ENCODE assay signal across 8 cellular contexts in genomic region chr7:6026011-6026819, GRCh38. TPM values are rescaled to one million over a fixed set of nuclear protein-coding genes. Genes with fewer than 3 reads are reported as not detected.
DNase-seq lines count a peak whose midpoint lies in the region; ATAC-seq and TF ChIP-seq lines count a peak whose summit lies in the region.

No MANE protein-coding gene starts in this region.

- peak; percentile 85 for ATAC-seq in GM21619 (IDR thresholded peaks at IDR 0.05; ENCODE audit: unreplicated experiment)
- peak; percentile 85 for ATAC-seq in left lobe of liver

- H3K4me3 ChIP-seq in Loucy (ENCODE audit: low read length, poor library complexity, severe bottlenecking) (no peak overlapping the region), WERI-Rb-1 (ENCODE audit: low read depth, low read length) (no peak overlapping the region)

- TF ChIP-seq CTCF in Loucy (conservative IDR thresholded peaks at IDR 0.05; ENCODE audit: low read length) (peak; percentile 64), WERI-Rb-1 (IDR thresholded peaks at IDR 0.05; ENCODE audit: low read depth, low read length) (peak; percentile 62)

- DNase-seq in DMS53 (lab: John Stamatoyannopoulos, UW) (peak; percentile 92), WERI-Rb-1 (peak; percentile 56), left lobe of liver (ENCODE audit: low spot score) (peak; percentile 49)
- DNase-seq in central memory CD4-positive, alpha-beta T cell: peak; percentile 71
- peak; percentile 52 for DNase-seq in stimulated activated CD8-positive, alpha-beta memory T cell treated with anti-CD3 and anti-CD28 coated beads, Interleukin-12 subunit alpha, Interleukin-12 subunit beta, amount 100 ng/mL, for 1 hour (ENCODE audit: low read depth)
- DNase-seq in NK-92 treated with Interleukin-12 subunit alpha and Interleukin-12 subunit beta, amount 100 ng/mL, for 24 hours (lab: John Stamatoyannopoulos, UW): no peak

- peaks cover 11% of the 10 kb centered on the region for H3K4me1 ChIP-seq in Loucy (ENCODE audit: insufficient read depth, low read length, poor library complexity, severe bottlenecking)

- H3K9me3 ChIP-seq in Loucy (ENCODE audit: insufficient read depth, low read depth, low read length) (no peaks in the 10 kb centered on the region), WERI-Rb-1 (ENCODE audit: severe bottlenecking) (no peaks in the 10 kb centered on the region)

- no peak overlapping the region for H3K27ac ChIP-seq in WERI-Rb-1

- peaks cover 6% of the 10 kb centered on the region for H4K20me1 ChIP-seq in Loucy (ENCODE audit: insufficient read depth, low read length, poor library complexity, severe bottlenecking)

- H3K9ac ChIP-seq in Loucy (ENCODE audit: low read depth, low read length, poor library complexity, severe bottlenecking): no peak overlapping the region

- peak overlapping the region; percentile 28 for H3K4me2 ChIP-seq in Loucy (ENCODE audit: low read depth, low read length, poor library complexity, severe bottlenecking)

- no peaks in the 10 kb centered on the region for H3F3A ChIP-seq in Loucy (ENCODE audit: low read depth)

- H3K79me2 ChIP-seq in Loucy (ENCODE audit: insufficient read depth, low read length): no peaks in the 10 kb centered on the region

- no peak overlapping the region for H2AFZ ChIP-seq in Loucy (ENCODE audit: low read length)

- H3K36me3 ChIP-seq in Loucy (ENCODE audit: insufficient read depth, low read length) (peaks cover 79% of the 10 kb centered on the region), WERI-Rb-1 (peaks cover 90% of the 10 kb centered on the region)

- H3K9me2 ChIP-seq in Loucy (replicated peaks; ENCODE audit: low read depth, low read length): no peaks in the 10 kb centered on the region

- H3K27me3 ChIP-seq in Loucy (ENCODE audit: insufficient read depth, low read length, poor library complexity, severe bottlenecking) (no peaks in the 10 kb centered on the region), WERI-Rb-1 (ENCODE audit: insufficient read depth, low read depth, severe bottlenecking) (no peaks in the 10 kb centered on the region)

RNA-seq across cellular contexts. Expression of gene ANKRD61, which starts 5.0 kb away (rescaled TPM):
- not detected for total RNA-seq in left lobe of liver

RNA-seq across cellular contexts. Expression of gene AIMP2, which starts 17.1 kb away (rescaled TPM):
- 22.9 TPM for total RNA-seq in left lobe of liver

RNA-seq across cellular contexts. Expression of gene PMS2, which starts 17.4 kb away (rescaled TPM):
- total RNA-seq in left lobe of liver: 4.4 TPM

RNA-seq across cellular contexts. Expression of gene EIF2AK1, which starts 32.8 kb away (rescaled TPM):
- total RNA-seq in left lobe of liver: 69.9 TPM

RNA-seq across cellular contexts. Expression of gene RSPH10B, which starts 55.7 kb away (rescaled TPM):
- 0.13 TPM for total RNA-seq in left lobe of liver
